7 cellular contexts compared by ENCODE assay signal in the genomic region with DNA sequence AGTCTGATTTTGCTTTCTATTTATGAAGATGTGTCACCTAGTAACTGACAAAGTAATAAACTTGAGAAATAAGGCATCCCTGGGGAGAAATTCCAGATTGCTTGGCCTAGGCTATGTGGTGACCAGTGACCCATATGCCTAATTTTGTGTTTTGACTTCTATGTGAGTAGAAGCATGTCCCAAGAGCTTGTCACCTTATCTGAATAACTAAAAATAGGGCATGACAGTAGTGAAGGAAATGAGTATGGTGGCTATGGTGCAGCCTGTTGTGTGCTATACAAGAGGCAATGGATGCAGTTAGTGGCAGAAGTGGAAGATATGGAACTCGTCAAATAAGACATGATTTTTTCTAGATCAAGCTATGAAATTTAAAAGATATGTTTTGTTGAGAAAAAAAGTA. TPM values are rescaled to one million over a fixed set of nuclear protein-coding genes. Genes with fewer than 3 reads are reported as not detected.
"Had no signal": no experiment of that assay in that cellular context is flagged by ENCODE, and none has a peak within 500 bp of the region (broad histone marks: within the 10 kb centered on the region; RNA-seq: fewer than 3 reads in every experiment).

No MANE protein-coding gene starts in this region.

- ATAC-seq: GM12878 had no signal

- FAIRE-seq: GM12878, GM12891, GM12892, GM18507, GM19239 had no signal

- DNase-seq: GDM1, GF-D8 had no signal

- H3K4me3 ChIP-seq: GM12878 had no signal

RNA-seq across cellular contexts. Expression of a gene that starts 15.3 kb away (rescaled TPM):
- total RNA-seq: GM12878 had no signal
- polyA plus RNA-seq: GM12878 had no signal
